ENCODE assay signal across 19 cellular contexts in genomic region chr6:15921243-15921642, GRCh38.
A peak's percentile ranks its signal among the peaks of the same experiment; 100 is the strongest.
DNase-seq lines count a peak whose midpoint lies in the region; ATAC-seq, FAIRE-seq and TF ChIP-seq lines count a peak whose summit lies in the region.
"Had no signal": no experiment of that assay in that cellular context is flagged by ENCODE, and none has a peak within 500 bp of the region (broad histone marks: within the 10 kb centered on the region; RNA-seq: fewer than 3 reads in every experiment).

No MANE protein-coding gene starts in this region.

- H4K20me1 ChIP-seq in K562 (replicated peaks; ENCODE audit: control insufficient read depth, insufficient read depth, low read length), result no peaks in the 10 kb centered on the region
- H4K20me1 ChIP-seq in hepatocyte (ENCODE audit: insufficient read depth, poor library complexity, severe bottlenecking), result no peaks in the 10 kb centered on the region

- TF ChIP-seq CTCF in AG10803 (conservative IDR thresholded peaks at IDR 0.05; ENCODE audit: low read length), result no peak
- no peak for TF ChIP-seq CTCF in K562 (IDR thresholded peaks at IDR 0.05 in 2 of 3, conservative IDR thresholded peaks at IDR 0.05 in 1 of 3; ENCODE audit: insufficient read depth in 2 of 3, low read depth in 1 of 3, low read length in 3 of 3)
- no peak for TF ChIP-seq CTCF in hepatocyte (IDR thresholded peaks at IDR 0.05; ENCODE audit: poor library complexity)

- no peak for TF ChIP-seq EP300 in K562 (IDR thresholded peaks at IDR 0.05; ENCODE audit: low read length)

- CTCF ChIA-PET in K562 (lab: Yijun Ruan, JAX; ENCODE audit: low intra/inter-chr PET ratio), result interaction anchor here (0.6 kb wide), 1 partner anchor 8 kb away, joined by 3 read pairs; no protein-coding TSS in a partner anchor

- H3K27me3 ChIP-seq in K562 (ENCODE audit: control insufficient read depth in 2 of 2, insufficient read depth in 2 of 2, low read length in 2 of 2) (no peaks in the 10 kb centered on the region), hepatocyte (no peaks in the 10 kb centered on the region)
- H3K27me3 ChIP-seq: SJCRH30 had no signal

- POLR2A ChIA-PET in K562 (lab: Yijun Ruan, JAX), result interaction anchor here (0.7 kb wide), 1 partner anchor 14 kb away, joined by 3 read pairs; no protein-coding TSS in a partner anchor

- H3K9me1 ChIP-seq in K562 (ENCODE audit: control insufficient read depth, insufficient read depth, low read length), result no peaks in the 10 kb centered on the region

- H3K79me2 ChIP-seq in K562 (ENCODE audit: control insufficient read depth, insufficient read depth, low read length), result no peaks in the 10 kb centered on the region
- H3K79me2 ChIP-seq in hepatocyte, result no peaks in the 10 kb centered on the region

- no peak overlapping the region for H3K9ac ChIP-seq in K562 (ENCODE audit: insufficient read depth in 1 of 2, low read depth in 2 of 2, low read length in 2 of 2)
- H3K9ac ChIP-seq: GM23248 had no signal

- no peak overlapping the region for H3K4me2 ChIP-seq in K562 (ENCODE audit: insufficient read depth, low read length)
- no peak overlapping the region for H3K4me2 ChIP-seq in hepatocyte
- H3K4me2 ChIP-seq: PC-9 had no signal

- no peak overlapping the region for H3K27ac ChIP-seq in K562 (ENCODE audit: extremely low read depth, low read depth, low read length)
- H3K27ac ChIP-seq in hepatocyte, result peak overlapping the region; percentile 68
- H3K27ac ChIP-seq: GM23248, PC-9, SJCRH30 had no signal

- no peak for ATAC-seq in K562
- ATAC-seq in HG03342 (IDR thresholded peaks at IDR 0.05; ENCODE audit: unreplicated experiment), result no peak

- TF ChIP-seq POLR2A in K562 (conservative IDR thresholded peaks at IDR 0.05), result no peak

- TF ChIP-seq RAD21 in K562 (CRISPR knock-in tag; conservative IDR thresholded peaks at IDR 0.05 in 1 of 2, IDR thresholded peaks at IDR 0.05 in 1 of 2), result no peak

- peak; percentile 15 for FAIRE-seq in K562 (lab: Jason Lieb, UNC)

- H3K4me1 ChIP-seq in K562 (replicated peaks in 1 of 2; ENCODE audit: control insufficient read depth in 2 of 2, insufficient read depth in 2 of 2, low read length in 2 of 2) (peaks cover 8 to 22% of the 10 kb centered on the region in 2 experiments; a peak in 4 of 5 replicates), hepatocyte (ENCODE audit: insufficient read depth) (peaks cover 15% of the 10 kb centered on the region)
- H3K4me1 ChIP-seq: HAP-1, SJCRH30 had no signal

- no peak overlapping the region for H3K4me3 ChIP-seq in AG10803 (ENCODE audit: low read length)
- no peak overlapping the region for H3K4me3 ChIP-seq in K562
- H3K4me3 ChIP-seq in hepatocyte, result no peak overlapping the region
- H3K4me3 ChIP-seq: GM23248, HAP-1, PC-9, SJCRH30 had no signal

- in situ Hi-C loops in K562 (cut with MboI), result no loop called here

- H3K9me3 ChIP-seq in K562 (replicated peaks; ENCODE audit: control insufficient read depth, insufficient read depth, low read depth, low read length), result no peaks in the 10 kb centered on the region
- no peaks in the 10 kb centered on the region for H3K9me3 ChIP-seq in hepatocyte (ENCODE audit: low read depth)
- H3K9me3 ChIP-seq: Caco-2, HAP-1, SJCRH30 had no signal

- DNase-seq in AG10803 (ENCODE audit: low read depth) (peak; percentile 35), MV-4-11 (lab: John Stamatoyannopoulos, UW) (peak; percentile 54), K562 (ENCODE audit: extremely low read depth in 1 of 4, low spot score in 3 of 4) (no peak), hepatocyte (ENCODE audit: low spot score) (no peak), iPS-NIHi11 (ENCODE audit: low spot score) (no peak)
- no peak for DNase-seq in activated CD8-positive, alpha-beta memory T cell treated with anti-CD3 and anti-CD28 coated beads, Interleukin-2, amount 50 U/mL, for 4 hours
- DNase-seq: Caco-2; CD4-positive, alpha-beta T cell; GDM1; GM23248; NCI-H1105 treated with DMSO at 0.1 percent for 48 hours; NCI-H1694; NCI-H2081 treated with DMSO at 0.1 percent for 48 hours; NCI-H2227 treated with DMSO at 0.1 percent for 48 hours; NCI-H510A treated with DMSO at 0.1 percent for 48 hours; PC-9; SJCRH30 had no signal

- no TSS peak for BruUV-seq in K562 (replicated peaks; lab: Mats Ljungman, UMichigan)

- H3K9me2 ChIP-seq in hepatocyte (replicated peaks; ENCODE audit: insufficient read depth), result no peaks in the 10 kb centered on the region

- 0 out of 2 replicates have a peak overlapping the region, but pooled peaks have one; percentile 5 for H2AFZ ChIP-seq in K562 (ENCODE audit: low read depth, low read length)
- no peak overlapping the region for H2AFZ ChIP-seq in hepatocyte
- H2AFZ ChIP-seq: GM23248, PC-9 had no signal

- intact Hi-C loops in K562 (cut with micrococcal nuclease), result no loop called here

- H3K36me3 ChIP-seq in K562 (ENCODE audit: control insufficient read depth, insufficient read depth, low read length) (no peaks in the 10 kb centered on the region), hepatocyte (replicated peaks; ENCODE audit: insufficient read depth, low read depth) (no peaks in the 10 kb centered on the region)
- H3K36me3 ChIP-seq: HAP-1, SJCRH30 had no signal

- WGBS in K562 (ENCODE audit: insufficient coverage, low coverage, missing lambda C conversion rate), result 81% methylated on average over 2 of the region's 2 CpGs
- WGBS in hepatocyte (ENCODE audit: low lambda C conversion rate, missing lambda C conversion rate), result 77% methylated on average over 2 of the region's 2 CpGs

TF ChIP-seq in K562, 482 proteins besides CTCF, POLR2A, EP300 and RAD21 (continues in another document):
- TF ChIP-seq CBX1 (IDR thresholded peaks at IDR 0.05; ENCODE audit: low read depth) (0 out of 2 replicates have a peak, but pooled peaks have one; percentile 49), SP1 (CRISPR knock-in tag; IDR thresholded peaks at IDR 0.05) (no peak), EZH2 (IDR thresholded peaks at IDR 0.05; ENCODE audit: borderline replicate concordance, low read depth, low read length) (no peak), SP2 (IDR thresholded peaks at IDR 0.05; ENCODE audit: extremely low read depth, low read depth, low read length, poor library complexity, severe bottlenecking) (no peak), TRIM24 (IDR thresholded peaks at IDR 0.05) (0 out of 4 replicates have a peak, but pooled peaks of 1 of the 2 experiments have one; percentile 23), DPF2 (IDR thresholded peaks at IDR 0.05) (peak; percentile 30; the same call in 1 of the 2 replicates), MEF2A (IDR thresholded peaks at IDR 0.05; ENCODE audit: control insufficient read depth, low read depth, low read length) (no peak), CEBPG (CRISPR knock-in tag; IDR thresholded peaks at IDR 0.05) (no peak), CEBPG (tag; conservative IDR thresholded peaks at IDR 0.05 in 1 of 2, IDR thresholded peaks at IDR 0.05 in 1 of 2) (peak in 1 of 2 experiments; percentile 62; a peak in 1 of 4 replicates), CEBPB (tag; IDR thresholded peaks at IDR 0.05) (peak; percentile 83), MNT (conservative IDR thresholded peaks at IDR 0.05) (0 out of 4 replicates have a peak, but pooled peaks have one; percentile 29 to 36)

Comparison
In these comparisons a context has a peak if more than half of its experiments do, and no peak if none do; other contexts are left out.
1. DNase-seq: peak in AG10803 (single experiment) and MV-4-11 (single experiment); none in K562 (0 of 4), hepatocyte (single experiment), activated CD8-positive, alpha-beta memory T cell treated with anti-CD3 and anti-CD28 coated beads, Interleukin-2, amount 50 U/mL, for 4 hours (single experiment) and iPS-NIHi11 (single experiment).